ENCODE assay signal across 21 cellular contexts in genomic region chr5:137305971-137306592, GRCh38.
"Had no signal": no experiment of that assay in that cellular context is flagged by ENCODE, and none has a peak within 500 bp of the region (broad histone marks: within the 10 kb centered on the region; RNA-seq: fewer than 3 reads in every experiment).

No MANE protein-coding gene starts in this region.

- H3K27ac Mint-ChIP-seq: activated naive CD8-positive, alpha-beta T cell; activated T-helper 2 cell treated with anti-CD3 and anti-CD28 coated beads, Interferon-gamma antibody, Interleukin-2, Interleukin-4, amounts not matched to agents 10 μg/mL and 5 μg/mL and 100 μg/mL, durations not matched to agents 14 hours and 24 hours and 36 hours; endodermal cell; neural progenitor cell; progenitor cell of endocrine pancreas had no signal

- ATAC-seq: activated T-cell treated with anti-CD3 and anti-CD28 coated beads, Interleukin-2, amount 50 U/mL, for 4 hours; heart left ventricle; left cardiac atrium; naive thymus-derived CD8-positive, alpha-beta T cell had no signal

- H3K4me3 Mint-ChIP-seq: activated naive CD8-positive, alpha-beta T cell; activated T-cell treated with anti-CD3 and anti-CD28 coated beads, Interleukin-2, amount 50 U/mL, for 4 hours; central memory CD8-positive, alpha-beta T cell; endodermal cell; naive thymus-derived CD8-positive, alpha-beta T cell; neural progenitor cell had no signal

- H2AFZ ChIP-seq: neural progenitor cell had no signal

- H3K4me1 ChIP-seq: lower lobe of right lung had no signal

- H3K9me3 Mint-ChIP-seq: activated T-cell treated with anti-CD3 and anti-CD28 coated beads, Interleukin-2, amount 50 U/mL, for 4 hours; activated T-helper 2 cell treated with anti-CD3 and anti-CD28 coated beads, Interferon-gamma antibody, Interleukin-2, Interleukin-4, amounts not matched to agents 10 μg/mL and 5 μg/mL and 100 μg/mL, durations not matched to agents 14 hours and 24 hours and 36 hours; central memory CD8-positive, alpha-beta T cell; endodermal cell; neural progenitor cell had no signal

- H3K4me2 ChIP-seq: neural progenitor cell had no signal

- H3K36me3 Mint-ChIP-seq: activated naive CD8-positive, alpha-beta T cell; naive thymus-derived CD8-positive, alpha-beta T cell; neural progenitor cell had no signal

- H3K27me3 Mint-ChIP-seq: progenitor cell of endocrine pancreas had no signal

- H3K27ac ChIP-seq: ascending aorta, coronary artery, heart left ventricle, lower lobe of right lung, neural progenitor cell, upper lobe of left lung had no signal

- H3K36me3 ChIP-seq: adrenal gland, ascending aorta, heart left ventricle, lower lobe of right lung, neural progenitor cell, upper lobe of left lung had no signal

- DNase-seq: activated CD4-positive, alpha-beta T cell treated with anti-CD3 and anti-CD28 coated beads for 1 hour; activated CD4-positive, alpha-beta T cell treated with anti-CD3 and anti-CD28 coated beads, Interleukin-2, amount 50 U/mL, for 1 hour; activated naive CD4-positive, alpha-beta T cell; activated T-cell treated with anti-CD3 and anti-CD28 coated beads, Interleukin-2, amount 50 U/mL, for 4 hours; adrenal gland; endodermal cell; heart left ventricle; islet precursor cell; left cardiac atrium; lower lobe of right lung; naive thymus-derived CD8-positive, alpha-beta T cell; stimulated activated CD4-positive, alpha-beta T cell treated with anti-CD3 and anti-CD28 coated beads, Interleukin-4, amount 100 ng/mL, for 24 hours; stimulated activated naive CD4-positive, alpha-beta T cell treated with Interleukin-2 at 50 U/mL for 16 hours had no signal

- H3K9me3 ChIP-seq: adrenal gland, ascending aorta, heart left ventricle, lower lobe of right lung, upper lobe of left lung had no signal

- H3K27me3 ChIP-seq: adrenal gland, ascending aorta, heart left ventricle, neural progenitor cell, upper lobe of left lung had no signal

- H3K4me1 Mint-ChIP-seq: central memory CD8-positive, alpha-beta T cell; naive thymus-derived CD8-positive, alpha-beta T cell had no signal

- H3K4me3 ChIP-seq: adrenal gland, ascending aorta, coronary artery, heart left ventricle, lower lobe of right lung, neural progenitor cell, upper lobe of left lung had no signal
